In genomic region chr9:131621551-131622321, GRCh38 we compare ENCODE assay signal across 12 cellular contexts.
A peak's percentile ranks its signal among the peaks of the same experiment; 100 is the strongest.
DNase-seq lines count a peak whose midpoint lies in the region; ATAC-seq and TF ChIP-seq lines count a peak whose summit lies in the region.
"Had no signal": no experiment of that assay in that cellular context is flagged by ENCODE, and none has a peak within 500 bp of the region (broad histone marks: within the 10 kb centered on the region; RNA-seq: fewer than 3 reads in every experiment).

No MANE protein-coding gene starts in this region.

- WGBS in trophoblast cell (ENCODE audit: extremely low coverage, insufficient coverage, insufficient read length): no CpG with 5 or more reads among the region's 29 CpGs

- no peak overlapping the region for H2BK120ac ChIP-seq in trophoblast cell (ENCODE audit: insufficient read depth, low read length, poor library complexity)

- H3K4ac ChIP-seq in trophoblast cell (ENCODE audit: low read depth, low read length): no peak overlapping the region

- no peaks in the 10 kb centered on the region for H3K27me3 ChIP-seq in BLaER1 treated with 17β-estradiol and CSF1 and Interleukin-3, amounts not matched to agents 10 nM and 100 nM
- H3K27me3 ChIP-seq in trophoblast cell (ENCODE audit: insufficient read depth, low read length) (no peaks in the 10 kb centered on the region), BE2C (no peaks in the 10 kb centered on the region)
- H3K27me3 ChIP-seq: heart left ventricle had no signal

- H4K12ac ChIP-seq in trophoblast cell (ENCODE audit: low read depth, low read length): no peak overlapping the region

- H4K91ac ChIP-seq in trophoblast cell (ENCODE audit: low read depth, low read length): no peak overlapping the region

- DNase-seq in germinal center (ENCODE audit: low spot score) (peak; percentile 27), trophoblast cell (no peak), BE2C (no peak)
- DNase-seq: activated CD4-positive, alpha-beta T cell treated with anti-CD3 and anti-CD28 coated beads for 1 hour; NCI-H82; occipital lobe had no signal

- peak overlapping the region; percentile 35 to 97 (median 62); a peak in 20 of 22 replicates for H3K27ac ChIP-seq in BLaER1 treated with 17β-estradiol and CSF1 and Interleukin-3, amounts not matched to agents 10 nM and 100 nM
- no peak overlapping the region for H3K27ac ChIP-seq in trophoblast cell (ENCODE audit: low read depth, low read length)

- H3K4me2 ChIP-seq in BLaER1 treated with 17β-estradiol and CSF1 and Interleukin-3, amounts not matched to agents 10 nM and 100 nM: peak overlapping the region in 10 of 11 experiments; percentile 4 to 91 (median 60); a peak in 18 of 22 replicates
- no peak overlapping the region for H3K4me2 ChIP-seq in trophoblast cell (ENCODE audit: low read length)

- no peak overlapping the region for H2BK5ac ChIP-seq in trophoblast cell (ENCODE audit: low read depth, low read length, poor library complexity)

- H3K36me3 ChIP-seq in BLaER1 treated with 17β-estradiol and CSF1 and Interleukin-3, amounts not matched to agents 10 nM and 100 nM: peaks cover 98 to 100% (median 100%) of the 10 kb centered on the region in 11 experiments
- peaks cover 67 to 77% of the 10 kb centered on the region in 2 experiments for H3K36me3 ChIP-seq in trophoblast cell (ENCODE audit: control insufficient read depth in 1 of 2, insufficient read depth in 2 of 2, low read length in 2 of 2)
- H3K36me3 ChIP-seq in BE2C: peaks cover 15% of the 10 kb centered on the region

- peak overlapping the region; percentile 97 to 100 (median 99) for H3K27ac Mint-ChIP-seq in IgD-negative memory B cell

- H3K23ac ChIP-seq in trophoblast cell (ENCODE audit: low read length): no peak overlapping the region

- no peak for TF ChIP-seq CTCF in BE2C (IDR thresholded peaks at IDR 0.05; ENCODE audit: low read depth, low read length)

- H3K36me3 Mint-ChIP-seq in IgD-negative memory B cell: peaks cover 12% of the 10 kb centered on the region

- no peak overlapping the region for H2BK12ac ChIP-seq in trophoblast cell (ENCODE audit: low read length)

- no peaks in the 10 kb centered on the region for H3K79me1 ChIP-seq in trophoblast cell (ENCODE audit: low read length)

- H3K18ac ChIP-seq in trophoblast cell (ENCODE audit: low read length): no peak overlapping the region

- peak overlapping the region; percentile 62 to 92 (median 88) for H3K4me3 Mint-ChIP-seq in IgD-negative memory B cell

- H3K14ac ChIP-seq in trophoblast cell (ENCODE audit: low read length): no peak overlapping the region

- H4K20me1 ChIP-seq in BLaER1 treated with 17β-estradiol and CSF1 and Interleukin-3, amounts not matched to agents 10 nM and 100 nM: peaks cover 0 to 47% (median 0%) of the 10 kb centered on the region in 11 experiments; a peak in 5 of 22 replicates

- no peak overlapping the region for H2AK5ac ChIP-seq in trophoblast cell (ENCODE audit: low read length)

- H3K4me3 ChIP-seq in BLaER1 treated with 17β-estradiol and CSF1 and Interleukin-3, amounts not matched to agents 10 nM and 100 nM: peak overlapping the region in 1 of 10 experiments; percentile 30; a peak in 2 of 20 replicates
- H3K4me3 ChIP-seq in trophoblast cell (ENCODE audit: low read depth, low read length): no peak overlapping the region
- no peak overlapping the region for H3K4me3 ChIP-seq in BE2C (ENCODE audit: low read depth, low read length)
- H3K4me3 ChIP-seq: heart left ventricle had no signal

- H2AFZ ChIP-seq in trophoblast cell (ENCODE audit: insufficient read depth, low read length, poor library complexity): no peak overlapping the region

- peaks cover 0 to 16% (median 0%) of the 10 kb centered on the region in 11 experiments; a peak in 11 of 22 replicates for H3K9me3 ChIP-seq in BLaER1 treated with 17β-estradiol and CSF1 and Interleukin-3, amounts not matched to agents 10 nM and 100 nM (replicated peaks in 1 of 11)
- H3K9me3 ChIP-seq in trophoblast cell (ENCODE audit: insufficient read depth, low read depth, low read length) (no peaks in the 10 kb centered on the region), BE2C (no peaks in the 10 kb centered on the region)

- H3K4me1 ChIP-seq in BLaER1 treated with 17β-estradiol and CSF1 and Interleukin-3, amounts not matched to agents 10 nM and 100 nM: peaks cover 24 to 97% (median 74%) of the 10 kb centered on the region in 10 experiments
- H3K4me1 ChIP-seq in trophoblast cell (ENCODE audit: control insufficient read depth in 1 of 2, insufficient read depth in 2 of 2, low read length in 2 of 2) (peaks cover 13 to 14% of the 10 kb centered on the region in 2 experiments), BE2C (peaks cover 13% of the 10 kb centered on the region)

- no peak overlapping the region for H4K8ac ChIP-seq in trophoblast cell (ENCODE audit: low read depth, low read length)

- H3K9ac ChIP-seq in BLaER1 treated with 17β-estradiol and CSF1 and Interleukin-3, amounts not matched to agents 10 nM and 100 nM: peak overlapping the region in 9 of 11 experiments; percentile 6 to 55 (median 25); a peak in 11 of 22 replicates
- no peak overlapping the region for H3K9ac ChIP-seq in trophoblast cell (ENCODE audit: low read length)

- peaks cover 18 to 23% (median 22%) of the 10 kb centered on the region in 3 donors for H3K4me1 Mint-ChIP-seq in IgD-negative memory B cell

- ATAC-seq in GM19023 (IDR thresholded peaks at IDR 0.05; ENCODE audit: unreplicated experiment) (peak; percentile 51), GM18858 (IDR thresholded peaks at IDR 0.05; ENCODE audit: unreplicated experiment) (no peak), HG03280 (IDR thresholded peaks at IDR 0.05; ENCODE audit: unreplicated experiment) (no peak)
- ATAC-seq: heart left ventricle had no signal

- no peaks in the 10 kb centered on the region for H3K27me3 Mint-ChIP-seq in IgD-negative memory B cell

- H3K79me2 ChIP-seq in trophoblast cell (ENCODE audit: control insufficient read depth, insufficient read depth, low read length, poor library complexity): no peaks in the 10 kb centered on the region

- no peaks in the 10 kb centered on the region for H3K9me3 Mint-ChIP-seq in IgD-negative memory B cell
